Comparison of ENCODE assay signal across 8 cellular contexts in the genomic region with DNA sequence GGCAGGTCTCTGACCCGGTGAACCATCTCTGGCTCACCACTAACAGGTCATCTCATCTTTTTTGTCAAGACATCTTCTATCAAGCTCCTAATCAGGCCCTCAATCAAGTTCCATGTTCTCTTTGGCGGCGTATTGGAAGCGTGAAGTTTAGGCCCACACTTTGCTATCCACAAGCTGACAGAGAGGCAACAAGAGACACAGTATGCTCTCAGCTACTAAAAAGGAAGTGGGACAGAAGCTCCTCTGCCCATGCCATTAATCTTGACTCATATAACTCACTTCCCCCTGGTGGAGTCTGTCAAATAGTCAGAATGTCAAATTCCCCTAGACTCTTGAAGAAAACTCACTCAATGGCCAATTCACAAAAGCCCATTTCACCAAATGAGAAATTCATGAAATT.
DNase-seq lines count a peak whose midpoint lies in the region; ATAC-seq and TF ChIP-seq lines count a peak whose summit lies in the region.

No MANE protein-coding gene starts in this region.

- H3K36me3 ChIP-seq in neutrophil, result no peaks in the 10 kb centered on the region

- no peak overlapping the region for H3K4me3 ChIP-seq in neutrophil (ENCODE audit: low read depth in 1 of 2, low read length in 1 of 2)

- H3K4me1 ChIP-seq in neutrophil (ENCODE audit: control insufficient read depth in 1 of 2, insufficient read depth in 1 of 2, low read depth in 1 of 2, low read length in 1 of 2), result peaks cover 32% of the 10 kb centered on the region in 2 experiments

- H3K9me3 ChIP-seq in neutrophil, result no peaks in the 10 kb centered on the region

- H3K27ac ChIP-seq in neutrophil, result peak overlapping the region; percentile 56

- DNase-seq in activated T-cell treated with anti-CD3 and anti-CD28 coated beads, Interleukin-2, amount 50 U/mL, for 48 hours, result peak; percentile 26 to 31
- DNase-seq in DMS 273 treated with DMSO at 0.1 percent for 48 hours (lab: John Stamatoyannopoulos, UW), result no peak
- DNase-seq in NCI-H1694 (lab: John Stamatoyannopoulos, UW), result no peak
- DNase-seq in NCI-H524 treated with DMSO at 0.1 percent for 48 hours (lab: John Stamatoyannopoulos, UW), result no peak

- peak; percentile 94 for ATAC-seq in GM18498 (IDR thresholded peaks at IDR 0.05; ENCODE audit: unreplicated experiment)
- ATAC-seq in GM21423 (IDR thresholded peaks at IDR 0.05; ENCODE audit: unreplicated experiment), result peak; percentile 92
- peak; percentile 89 for ATAC-seq in HG03521 (IDR thresholded peaks at IDR 0.05; ENCODE audit: unreplicated experiment)

- peaks cover 9% of the 10 kb centered on the region for H3K27me3 ChIP-seq in neutrophil

- TF ChIP-seq CTCF in neutrophil (IDR thresholded peaks at IDR 0.05), result no peak

Comparison
In these comparisons a context has a peak if more than half of its experiments do, and no peak if none do; other contexts are left out.
1. DNase-seq: peak in activated T-cell treated with anti-CD3 and anti-CD28 coated beads, Interleukin-2, amount 50 U/mL, for 48 hours (2 of 2); none in DMS 273 treated with DMSO at 0.1 percent for 48 hours (single experiment), NCI-H1694 (single experiment) and NCI-H524 treated with DMSO at 0.1 percent for 48 hours (single experiment).
2. Peak in every context shown above with its lines, with median percentiles within 50 percentile points of each other: ATAC-seq.